ENCODE assay signal across 1 cellular context in genomic region chr11:111446404-111447152, GRCh38.
TF ChIP-seq lines count a peak whose summit lies in the region.

No MANE protein-coding gene starts in this region.

TF ChIP-seq in K562, 482 proteins besides CTCF, POLR2A, EP300 and RAD21 (continued from another document and continues in another):
- TF ChIP-seq ZNF707 (CRISPR knock-in tag; conservative IDR thresholded peaks at IDR 0.05) (no peak), ZNF41 (CRISPR knock-in tag; conservative IDR thresholded peaks at IDR 0.05) (no peak), JUNB (CRISPR knock-in tag; conservative IDR thresholded peaks at IDR 0.05) (no peak), CXXC5 (CRISPR knock-in tag; IDR thresholded peaks at IDR 0.05) (peak; percentile 18; the same call in 1 of the 2 replicates), MAFG (tag; conservative IDR thresholded peaks at IDR 0.05) (no peak), NFIC (IDR thresholded peaks at IDR 0.05) (peak; percentile 27; the same call in 1 of the 2 replicates), SMAD2 (IDR thresholded peaks at IDR 0.05; ENCODE audit: low read depth, low read length) (no peak), SETDB1 (IDR thresholded peaks at IDR 0.05; ENCODE audit: low read length) (no peak), CREB1 (IDR thresholded peaks at IDR 0.05) (no peak), CREB1 (CRISPR knock-in tag; IDR thresholded peaks at IDR 0.05) (no peak), FOXK2 (conservative IDR thresholded peaks at IDR 0.05 in 1 of 2, IDR thresholded peaks at IDR 0.05 in 1 of 2; ENCODE audit: low read depth in 2 of 2) (peak in 1 of 2 experiments; percentile 60; a peak in 2 of 4 replicates), ZNF347 (CRISPR knock-in tag; IDR thresholded peaks at IDR 0.05; ENCODE audit: low read depth) (no peak), SMARCA4 (IDR thresholded peaks at IDR 0.05) (peak; percentile 35; the same call in 1 of the 2 replicates), ARID1B (IDR thresholded peaks at IDR 0.05) (peak; percentile 30; the same call in 1 of the 2 replicates), HLTF (IDR thresholded peaks at IDR 0.05) (peak; percentile 66; the same call in 1 of the 2 replicates), MIER1 (IDR thresholded peaks at IDR 0.05; ENCODE audit: low read depth) (no peak), HOXB6 (CRISPR knock-in tag; IDR thresholded peaks at IDR 0.05; ENCODE audit: borderline replicate concordance) (no peak), SRSF9 (IDR thresholded peaks at IDR 0.05; ENCODE audit: borderline replicate concordance, low read depth, low read length) (no peak), ETV1 (tag; conservative IDR thresholded peaks at IDR 0.05; ENCODE audit: low read depth) (peak; percentile 79), SPI1 (IDR thresholded peaks at IDR 0.05; ENCODE audit: borderline replicate concordance, low read depth, low read length) (peak; percentile 77), ZNF76 (CRISPR knock-in tag; IDR thresholded peaks at IDR 0.05; ENCODE audit: borderline replicate concordance) (no peak), NR4A1 (CRISPR knock-in tag; IDR thresholded peaks at IDR 0.05) (no peak), NR4A1 (tag; IDR thresholded peaks at IDR 0.05) (no peak), SMARCA5 (IDR thresholded peaks at IDR 0.05) (peak; percentile 67; the same call in 1 of the 2 replicates), JUND (IDR thresholded peaks at IDR 0.05; ENCODE audit: borderline replicate concordance, low read depth, low read length) (peak; percentile 51; the same call in 1 of the 2 replicates), JUND (tag; IDR thresholded peaks at IDR 0.05; ENCODE audit: borderline replicate concordance, low read depth, low read length) (no peak), ZBTB2 (IDR thresholded peaks at IDR 0.05) (0 out of 2 replicates have a peak, but pooled peaks have one; percentile 20), ELF4 (CRISPR knock-in tag; IDR thresholded peaks at IDR 0.05) (peak; percentile 86; the same call in 1 of the 2 replicates), MED1 (CRISPR knock-in tag; IDR thresholded peaks at IDR 0.05; ENCODE audit: borderline replicate concordance) (no peak), EZH2 (IDR thresholded peaks at IDR 0.05; ENCODE audit: borderline replicate concordance, low read depth, low read length) (no peak), GABPA (tag; conservative IDR thresholded peaks at IDR 0.05; ENCODE audit: low read depth) (peak; percentile 79), AFF1 (IDR thresholded peaks at IDR 0.05; ENCODE audit: low read depth in 1 of 2, partially characterized antibody in 2 of 2) (peak in 1 of 2 experiments; percentile 55), NFIX (CRISPR knock-in tag; IDR thresholded peaks at IDR 0.05; ENCODE audit: low read depth) (no peak), NBN (IDR thresholded peaks at IDR 0.05; ENCODE audit: low read depth) (peak; percentile 61; the same call in 1 of the 2 replicates), HDAC1 (IDR thresholded peaks at IDR 0.05) (0 out of 4 replicates have a peak, but pooled peaks of 1 of the 2 experiments have one; percentile 30), CEBPG (CRISPR knock-in tag; IDR thresholded peaks at IDR 0.05) (no peak), CEBPG (tag; conservative IDR thresholded peaks at IDR 0.05 in 1 of 2, IDR thresholded peaks at IDR 0.05 in 1 of 2) (no peak)
- TF ChIP-seq, protein P1, sequence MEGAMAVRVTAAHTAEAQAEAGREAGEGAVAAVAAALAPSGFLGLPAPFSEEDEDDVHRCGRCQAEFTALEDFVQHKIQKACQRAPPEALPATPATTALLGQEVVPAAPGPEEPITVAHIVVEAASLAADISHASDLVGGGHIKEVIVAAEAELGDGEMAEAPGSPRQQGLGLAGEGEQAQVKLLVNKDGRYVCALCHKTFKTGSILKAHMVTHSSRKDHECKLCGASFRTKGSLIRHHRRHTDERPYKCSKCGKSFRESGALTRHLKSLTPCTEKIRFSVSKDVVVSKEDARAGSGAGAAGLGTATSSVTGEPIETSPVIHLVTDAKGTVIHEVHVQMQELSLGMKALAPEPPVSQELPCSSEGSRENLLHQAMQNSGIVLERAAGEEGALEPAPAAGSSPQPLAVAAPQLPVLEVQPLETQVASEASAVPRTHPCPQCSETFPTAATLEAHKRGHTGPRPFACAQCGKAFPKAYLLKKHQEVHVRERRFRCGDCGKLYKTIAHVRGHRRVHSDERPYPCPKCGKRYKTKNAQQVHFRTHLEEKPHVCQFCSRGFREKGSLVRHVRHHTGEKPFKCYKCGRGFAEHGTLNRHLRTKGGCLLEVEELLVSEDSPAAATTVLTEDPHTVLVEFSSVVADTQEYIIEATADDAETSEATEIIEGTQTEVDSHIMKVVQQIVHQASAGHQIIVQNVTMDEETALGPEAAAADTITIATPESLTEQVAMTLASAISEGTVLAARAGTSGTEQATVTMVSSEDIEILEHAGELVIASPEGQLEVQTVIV (CRISPR knock-in tag; IDR thresholded peaks at IDR 0.05; ENCODE audit: borderline replicate concordance): no peak
- TF ChIP-seq, protein P2, sequence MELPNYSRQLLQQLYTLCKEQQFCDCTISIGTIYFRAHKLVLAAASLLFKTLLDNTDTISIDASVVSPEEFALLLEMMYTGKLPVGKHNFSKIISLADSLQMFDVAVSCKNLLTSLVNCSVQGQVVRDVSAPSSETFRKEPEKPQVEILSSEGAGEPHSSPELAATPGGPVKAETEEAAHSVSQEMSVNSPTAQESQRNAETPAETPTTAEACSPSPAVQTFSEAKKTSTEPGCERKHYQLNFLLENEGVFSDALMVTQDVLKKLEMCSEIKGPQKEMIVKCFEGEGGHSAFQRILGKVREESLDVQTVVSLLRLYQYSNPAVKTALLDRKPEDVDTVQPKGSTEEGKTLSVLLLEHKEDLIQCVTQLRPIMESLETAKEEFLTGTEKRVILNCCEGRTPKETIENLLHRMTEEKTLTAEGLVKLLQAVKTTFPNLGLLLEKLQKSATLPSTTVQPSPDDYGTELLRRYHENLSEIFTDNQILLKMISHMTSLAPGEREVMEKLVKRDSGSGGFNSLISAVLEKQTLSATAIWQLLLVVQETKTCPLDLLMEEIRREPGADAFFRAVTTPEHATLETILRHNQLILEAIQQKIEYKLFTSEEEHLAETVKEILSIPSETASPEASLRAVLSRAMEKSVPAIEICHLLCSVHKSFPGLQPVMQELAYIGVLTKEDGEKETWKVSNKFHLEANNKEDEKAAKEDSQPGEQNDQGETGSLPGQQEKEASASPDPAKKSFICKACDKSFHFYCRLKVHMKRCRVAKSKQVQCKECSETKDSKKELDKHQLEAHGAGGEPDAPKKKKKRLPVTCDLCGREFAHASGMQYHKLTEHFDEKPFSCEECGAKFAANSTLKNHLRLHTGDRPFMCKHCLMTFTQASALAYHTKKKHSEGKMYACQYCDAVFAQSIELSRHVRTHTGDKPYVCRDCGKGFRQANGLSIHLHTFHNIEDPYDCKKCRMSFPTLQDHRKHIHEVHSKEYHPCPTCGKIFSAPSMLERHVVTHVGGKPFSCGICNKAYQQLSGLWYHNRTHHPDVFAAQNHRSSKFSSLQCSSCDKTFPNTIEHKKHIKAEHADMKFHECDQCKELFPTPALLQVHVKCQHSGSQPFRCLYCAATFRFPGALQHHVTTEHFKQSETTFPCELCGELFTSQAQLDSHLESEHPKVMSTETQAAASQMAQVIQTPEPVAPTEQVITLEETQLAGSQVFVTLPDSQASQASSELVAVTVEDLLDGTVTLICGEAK (IDR thresholded peaks at IDR 0.05): peak; percentile 63; the same call in 1 of the 2 replicates
- TF ChIP-seq, protein P2 (CRISPR knock-in tag; IDR thresholded peaks at IDR 0.05): no peak
- TF ChIP-seq, protein P3, sequence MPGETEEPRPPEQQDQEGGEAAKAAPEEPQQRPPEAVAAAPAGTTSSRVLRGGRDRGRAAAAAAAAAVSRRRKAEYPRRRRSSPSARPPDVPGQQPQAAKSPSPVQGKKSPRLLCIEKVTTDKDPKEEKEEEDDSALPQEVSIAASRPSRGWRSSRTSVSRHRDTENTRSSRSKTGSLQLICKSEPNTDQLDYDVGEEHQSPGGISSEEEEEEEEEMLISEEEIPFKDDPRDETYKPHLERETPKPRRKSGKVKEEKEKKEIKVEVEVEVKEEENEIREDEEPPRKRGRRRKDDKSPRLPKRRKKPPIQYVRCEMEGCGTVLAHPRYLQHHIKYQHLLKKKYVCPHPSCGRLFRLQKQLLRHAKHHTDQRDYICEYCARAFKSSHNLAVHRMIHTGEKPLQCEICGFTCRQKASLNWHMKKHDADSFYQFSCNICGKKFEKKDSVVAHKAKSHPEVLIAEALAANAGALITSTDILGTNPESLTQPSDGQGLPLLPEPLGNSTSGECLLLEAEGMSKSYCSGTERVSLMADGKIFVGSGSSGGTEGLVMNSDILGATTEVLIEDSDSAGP (CRISPR knock-in tag; IDR thresholded peaks at IDR 0.05): no peak
- TF ChIP-seq, protein P4, sequence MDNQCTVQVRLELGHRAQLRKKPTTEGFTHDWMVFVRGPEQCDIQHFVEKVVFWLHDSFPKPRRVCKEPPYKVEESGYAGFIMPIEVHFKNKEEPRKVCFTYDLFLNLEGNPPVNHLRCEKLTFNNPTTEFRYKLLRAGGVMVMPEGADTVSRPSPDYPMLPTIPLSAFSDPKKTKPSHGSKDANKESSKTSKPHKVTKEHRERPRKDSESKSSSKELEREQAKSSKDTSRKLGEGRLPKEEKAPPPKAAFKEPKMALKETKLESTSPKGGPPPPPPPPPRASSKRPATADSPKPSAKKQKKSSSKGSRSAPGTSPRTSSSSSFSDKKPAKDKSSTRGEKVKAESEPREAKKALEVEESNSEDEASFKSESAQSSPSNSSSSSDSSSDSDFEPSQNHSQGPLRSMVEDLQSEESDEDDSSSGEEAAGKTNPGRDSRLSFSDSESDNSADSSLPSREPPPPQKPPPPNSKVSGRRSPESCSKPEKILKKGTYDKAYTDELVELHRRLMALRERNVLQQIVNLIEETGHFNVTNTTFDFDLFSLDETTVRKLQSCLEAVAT (IDR thresholded peaks at IDR 0.05): peak; percentile 49 to 80; a peak in 1 of 4 replicates
- TF ChIP-seq, protein P5, sequence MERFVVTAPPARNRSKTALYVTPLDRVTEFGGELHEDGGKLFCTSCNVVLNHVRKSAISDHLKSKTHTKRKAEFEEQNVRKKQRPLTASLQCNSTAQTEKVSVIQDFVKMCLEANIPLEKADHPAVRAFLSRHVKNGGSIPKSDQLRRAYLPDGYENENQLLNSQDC (CRISPR knock-in tag; IDR thresholded peaks at IDR 0.05): no peak
